23 cellular contexts compared by ENCODE assay signal in genomic region chr12:105892362-105892910, GRCh38.
"Had no signal": no experiment of that assay in that cellular context is flagged by ENCODE, and none has a peak within 500 bp of the region (broad histone marks: within the 10 kb centered on the region; RNA-seq: fewer than 3 reads in every experiment).

No MANE protein-coding gene starts in this region.

- H3K9me3 ChIP-seq: left ventricle myocardium inferior, ovary, stomach, testis, thyroid gland, transverse colon, upper lobe of left lung, vagina had no signal

- H3K4me3 ChIP-seq: left ventricle myocardium inferior, lung, ovary, skin epidermis, stomach, testis, thyroid gland, transverse colon, upper lobe of left lung, vagina had no signal

- ATAC-seq: natural killer cell; right cardiac atrium; sciatic nerve; stimulated activated naive B cell treated with anti-CD40 and anti-IgM and Interleukin-4, amounts not matched to agents 10 μg/mL and 1 μg/mL and 100 μg/mL, for 72 hours; stimulated activated naive CD8-positive, alpha-beta T cell treated with anti-CD3 and anti-CD28 coated beads, Interleukin-15, Interleukin-2, amounts not matched to agents 100 U/mL and 50 U/mL, for 24 hours had no signal

- H3K36me3 ChIP-seq: left ventricle myocardium inferior, ovary, stomach, thyroid gland, transverse colon, upper lobe of left lung, vagina had no signal

- H3K27me3 ChIP-seq: ovary, stomach, testis, thyroid gland, transverse colon, upper lobe of left lung, vagina had no signal

- H3K27ac ChIP-seq: left ventricle myocardium inferior, ovary, skin epidermis, stomach, testis, thyroid gland, transverse colon, upper lobe of left lung, vagina had no signal

- H3K4me1 ChIP-seq: left ventricle myocardium inferior, stomach, testis, thyroid gland, transverse colon, vagina had no signal

- DNase-seq: islet precursor cell; left ventricle myocardium inferior; mesendoderm; naive B cell; natural killer cell; nephron progenitor cell; ovary; right cardiac atrium; stimulated activated CD4-positive, alpha-beta T cell treated with anti-CD3 and anti-CD28 coated beads, Interleukin-12 subunit alpha, Interleukin-12 subunit beta, amount 100 ng/mL, for 4 hours; stimulated activated CD4-positive, alpha-beta T cell treated with anti-CD3 and anti-CD28 coated beads, Interleukin-15, amount 100 ng/mL, for 24 hours; stimulated activated CD4-positive, alpha-beta T cell treated with anti-CD3 and anti-CD28 coated beads, Interleukin-2, amount 100 ng/mL, for 24 hours; stimulated activated CD4-positive, alpha-beta T cell treated with anti-CD3 and anti-CD28 coated beads, Interleukin-4, amount 100 ng/mL, for 1 hour; stimulated activated naive B cell treated with anti-CD40 and anti-IgM and Interleukin-4, amounts not matched to agents 10 μg/mL and 1 μg/mL and 100 μg/mL, for 72 hours; stimulated activated naive CD8-positive, alpha-beta T cell treated with anti-CD3 and anti-CD28 coated beads, Interleukin-15, Interleukin-2, amounts not matched to agents 100 U/mL and 50 U/mL, for 24 hours; stomach; testis; thyroid gland; transverse colon; upper lobe of left lung had no signal
